ENCODE assay signal across 1 cellular context in genomic region chr13:114104626-114105350, GRCh38.
TF ChIP-seq lines count a peak whose summit lies in the region.

No MANE protein-coding gene starts in this region.

TF ChIP-seq in H1, 55 proteins besides CTCF, POLR2A, EP300 and RAD21:
- TF ChIP-seq TEAD4 (IDR thresholded peaks at IDR 0.05; ENCODE audit: low read depth, low read length) (no peak), TAF7 (optimal IDR thresholded peaks at IDR 0.05; ENCODE audit: borderline replicate concordance, low read depth, low read length) (no peak), SP1 (IDR thresholded peaks at IDR 0.05; ENCODE audit: low read depth, low read length) (no peak), CHD7 (IDR thresholded peaks at IDR 0.05; ENCODE audit: insufficient replicate concordance, low read length) (no peak), TBP (IDR thresholded peaks at IDR 0.05; ENCODE audit: low read depth, low read length) (no peak)
